1 cellular context compared by ENCODE assay signal in genomic region chr5:177025139-177025538, GRCh38.
TF ChIP-seq lines count a peak whose summit lies in the region.

No MANE protein-coding gene starts in this region.

TF ChIP-seq in SK-N-SH, 30 proteins besides CTCF, POLR2A, EP300 and RAD21 (continued from another document):
- no peak for TF ChIP-seq USF2 (IDR thresholded peaks at IDR 0.05; ENCODE audit: borderline replicate concordance, low read depth, low read length)
- TF ChIP-seq MXI1 (IDR thresholded peaks at IDR 0.05; ENCODE audit: low read depth, low read length), result no peak
